ENCODE assay signal across 31 cellular contexts in the genomic region with DNA sequence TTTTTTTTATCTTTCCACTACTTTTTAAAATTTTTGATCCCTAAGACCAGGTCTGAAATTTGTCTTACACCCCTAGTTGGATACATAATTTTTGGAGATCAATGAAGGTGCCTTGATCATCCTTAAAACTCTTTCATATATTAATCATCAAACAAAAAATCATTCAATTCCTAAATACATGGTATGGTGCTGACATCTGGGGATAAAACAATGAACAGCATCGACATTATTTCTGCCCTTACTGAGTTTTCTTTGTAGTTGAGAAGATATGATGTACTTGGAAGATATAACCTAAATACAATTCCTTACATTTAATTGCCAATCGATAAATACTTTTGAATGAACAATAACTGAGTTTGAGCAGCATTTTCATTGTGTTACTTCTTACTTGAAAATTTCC. TPM values are rescaled to one million over a fixed set of nuclear protein-coding genes. Genes with fewer than 3 reads are reported as not detected.
"Had no signal": no experiment of that assay in that cellular context is flagged by ENCODE, and none has a peak within 500 bp of the region (broad histone marks: within the 10 kb centered on the region; RNA-seq: fewer than 3 reads in every experiment).

No MANE protein-coding gene starts in this region.

- H3K27me3 Mint-ChIP-seq: activated CD4-positive, alpha-beta T cell treated with anti-CD3 and anti-CD28 coated beads for 36 hours; activated naive CD8-positive, alpha-beta T cell; activated T-cell treated with anti-CD3 and anti-CD28 coated beads, Interleukin-2, amount 50 U/mL, for 24 hours; activated T-helper 17 cell treated with anti-CD3 and anti-CD28 coated beads, Interleukin-2, amount 50 U/mL, for 72 hours; memory B cell had no signal

- H3K27me3 ChIP-seq: adrenal gland, ascending aorta, brain microvascular endothelial cell, right lobe of liver, testis, uterus had no signal

- H3K36me3 ChIP-seq: adrenal gland, ascending aorta, brain microvascular endothelial cell, right lobe of liver, uterus had no signal

- H3K9me3 Mint-ChIP-seq: activated B cell treated with CpG ODN at 0.5 μM for 24 hours; activated T-cell treated with anti-CD3 and anti-CD28 coated beads, Interleukin-2, amount 50 U/mL, for 24 hours; activated T-helper 17 cell treated with anti-CD3 and anti-CD28 coated beads, Interleukin-2, amount 50 U/mL, for 72 hours; memory B cell; stimulated activated effector memory CD8-positive, alpha-beta T cell treated with anti-CD3 and anti-CD28 coated beads, Interleukin-12 subunit alpha, Interleukin-12 subunit beta, amount 100 ng/mL, for 72 hours had no signal

- H3K4me3 ChIP-seq: adrenal gland, ascending aorta, right lobe of liver, skin epidermis, testis, uterus had no signal

- DNase-seq: activated B cell treated with CpG ODN at 0.5 μM for 24 hours; activated CD4-positive, alpha-beta T cell treated with anti-CD3 and anti-CD28 coated beads for 36 hours; activated CD4-positive, alpha-beta T cell treated with anti-CD3 and anti-CD28 coated beads, Interleukin-2, amount 50 U/mL, for 4 hours; activated CD8-positive, alpha-beta memory T cell treated with anti-CD3 and anti-CD28 coated beads for 24 hours; activated CD8-positive, alpha-beta memory T cell treated with anti-CD3 and anti-CD28 coated beads, Interleukin-2, amount 50 U/mL, for 4 hours; activated T-cell treated with anti-CD3 and anti-CD28 coated beads, Interleukin-2, amount 50 U/mL, for 24 hours; adrenal gland; brain microvascular endothelial cell; caudate nucleus; effector memory CD4-positive, alpha-beta T cell; islet precursor cell; left cardiac atrium; nucleus accumbens; right lobe of liver; stimulated activated CD4-positive, alpha-beta T cell treated with anti-CD3 and anti-CD28 coated beads, Interleukin-2, amount 100 ng/mL, for 24 hours; T1000; testis; trophoblast cell; uterus had no signal

- H3K36me3 Mint-ChIP-seq: memory B cell; stimulated activated effector memory CD8-positive, alpha-beta T cell treated with anti-CD3 and anti-CD28 coated beads, Interleukin-12 subunit alpha, Interleukin-12 subunit beta, amount 100 ng/mL, for 72 hours had no signal

- ATAC-seq: activated CD4-positive, alpha-beta T cell treated with anti-CD3 and anti-CD28 coated beads for 36 hours; activated T-helper 17 cell treated with anti-CD3 and anti-CD28 coated beads, Interleukin-2, amount 50 U/mL, for 72 hours; esophagus mucosa; left cardiac atrium; right lobe of liver; stimulated activated effector memory CD8-positive, alpha-beta T cell treated with anti-CD3 and anti-CD28 coated beads, Interleukin-12 subunit alpha, Interleukin-12 subunit beta, amount 100 ng/mL, for 72 hours had no signal

- H3K27ac ChIP-seq: adrenal gland, ascending aorta, brain microvascular endothelial cell, parathyroid adenoma, right lobe of liver, skin epidermis, testis, uterus had no signal

- H3K4me3 Mint-ChIP-seq: activated B cell treated with CpG ODN at 0.5 μM for 24 hours; activated CD4-positive, alpha-beta T cell treated with anti-CD3 and anti-CD28 coated beads for 36 hours; activated naive CD8-positive, alpha-beta T cell; activated T-cell treated with anti-CD3 and anti-CD28 coated beads, Interleukin-2, amount 50 U/mL, for 24 hours; activated T-helper 17 cell treated with anti-CD3 and anti-CD28 coated beads, Interleukin-2, amount 50 U/mL, for 72 hours; memory B cell; nephron; stimulated activated effector memory CD8-positive, alpha-beta T cell treated with anti-CD3 and anti-CD28 coated beads, Interleukin-12 subunit alpha, Interleukin-12 subunit beta, amount 100 ng/mL, for 72 hours had no signal

- H3K4me1 Mint-ChIP-seq: activated B cell treated with CpG ODN at 0.5 μM for 24 hours; activated CD4-positive, alpha-beta T cell treated with anti-CD3 and anti-CD28 coated beads for 36 hours; activated T-helper 17 cell treated with anti-CD3 and anti-CD28 coated beads, Interleukin-2, amount 50 U/mL, for 72 hours; nephron; stimulated activated effector memory CD8-positive, alpha-beta T cell treated with anti-CD3 and anti-CD28 coated beads, Interleukin-12 subunit alpha, Interleukin-12 subunit beta, amount 100 ng/mL, for 72 hours had no signal

- H3K9me3 ChIP-seq: adrenal gland, ascending aorta, right lobe of liver, testis, uterus had no signal

- H3K4me1 ChIP-seq: adrenal gland, ascending aorta, parathyroid adenoma, right lobe of liver, testis, uterus had no signal

- H3K27ac Mint-ChIP-seq: activated B cell treated with CpG ODN at 0.5 μM for 24 hours; activated CD4-positive, alpha-beta T cell treated with anti-CD3 and anti-CD28 coated beads for 36 hours; activated naive CD8-positive, alpha-beta T cell; activated T-cell treated with anti-CD3 and anti-CD28 coated beads, Interleukin-2, amount 50 U/mL, for 24 hours; activated T-helper 17 cell treated with anti-CD3 and anti-CD28 coated beads, Interleukin-2, amount 50 U/mL, for 72 hours; memory B cell; nephron; stimulated activated effector memory CD8-positive, alpha-beta T cell treated with anti-CD3 and anti-CD28 coated beads, Interleukin-12 subunit alpha, Interleukin-12 subunit beta, amount 100 ng/mL, for 72 hours had no signal

RNA-seq across cellular contexts. Expression of gene SPINK9, which starts 18.3 kb away (rescaled TPM):
- total RNA-seq: activated B cell treated with CpG ODN at 0.5 μM for 24 hours; activated CD4-positive, alpha-beta T cell treated with anti-CD3 and anti-CD28 coated beads for 36 hours; activated T-helper 17 cell treated with anti-CD3 and anti-CD28 coated beads, Interleukin-2, amount 50 U/mL, for 72 hours; ascending aorta; dermis microvascular lymphatic vessel endothelial cell; esophagus mucosa; frontal cortex; left cardiac atrium; liver; right lobe of liver; testis; uterus had no signal
- polyA plus RNA-seq: liver had no signal

RNA-seq across cellular contexts. Expression of gene SPINK7, which starts 41.4 kb away (rescaled TPM):
- total RNA-seq: activated B cell treated with CpG ODN at 0.5 μM for 24 hours; activated CD4-positive, alpha-beta T cell treated with anti-CD3 and anti-CD28 coated beads for 36 hours; activated T-helper 17 cell treated with anti-CD3 and anti-CD28 coated beads, Interleukin-2, amount 50 U/mL, for 72 hours; adrenal gland; ascending aorta; dermis microvascular lymphatic vessel endothelial cell; frontal cortex; left cardiac atrium; liver; right lobe of liver; testis; uterus had no signal
- polyA plus RNA-seq: adrenal gland, liver had no signal
